Comparison of ENCODE assay signal across 1 cellular context in the genomic region with DNA sequence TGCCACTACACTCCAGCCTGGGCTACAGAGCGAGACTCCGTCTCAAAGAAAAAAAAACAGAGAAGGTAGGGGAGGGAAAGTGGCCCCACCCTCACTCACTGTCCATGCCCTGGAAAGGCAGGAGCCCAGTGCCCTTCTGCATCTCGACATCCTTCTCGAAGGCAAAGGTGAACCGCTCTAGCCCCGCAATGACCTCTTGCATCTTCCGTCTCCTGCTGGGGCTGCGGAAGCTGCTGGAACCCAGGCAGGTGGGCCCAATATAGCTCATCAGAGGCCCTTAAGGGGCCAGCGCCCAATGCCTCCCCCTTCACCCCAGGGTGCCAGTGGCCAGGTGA.
TF ChIP-seq lines count a peak whose summit lies in the region.

A gene with protein sequence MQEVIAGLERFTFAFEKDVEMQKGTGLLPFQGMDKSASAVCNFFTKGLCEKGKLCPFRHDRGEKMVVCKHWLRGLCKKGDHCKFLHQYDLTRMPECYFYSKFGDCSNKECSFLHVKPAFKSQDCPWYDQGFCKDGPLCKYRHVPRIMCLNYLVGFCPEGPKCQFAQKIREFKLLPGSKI (minus strand): TSS at position 264 of the 335 bp plus-strand sequence. CDS start 62 bp downstream, at position 202.

TF ChIP-seq in WTC11, 78 proteins besides CTCF, POLR2A, EP300 and RAD21 (continued from another document):
- TF ChIP-seq, protein P1, sequence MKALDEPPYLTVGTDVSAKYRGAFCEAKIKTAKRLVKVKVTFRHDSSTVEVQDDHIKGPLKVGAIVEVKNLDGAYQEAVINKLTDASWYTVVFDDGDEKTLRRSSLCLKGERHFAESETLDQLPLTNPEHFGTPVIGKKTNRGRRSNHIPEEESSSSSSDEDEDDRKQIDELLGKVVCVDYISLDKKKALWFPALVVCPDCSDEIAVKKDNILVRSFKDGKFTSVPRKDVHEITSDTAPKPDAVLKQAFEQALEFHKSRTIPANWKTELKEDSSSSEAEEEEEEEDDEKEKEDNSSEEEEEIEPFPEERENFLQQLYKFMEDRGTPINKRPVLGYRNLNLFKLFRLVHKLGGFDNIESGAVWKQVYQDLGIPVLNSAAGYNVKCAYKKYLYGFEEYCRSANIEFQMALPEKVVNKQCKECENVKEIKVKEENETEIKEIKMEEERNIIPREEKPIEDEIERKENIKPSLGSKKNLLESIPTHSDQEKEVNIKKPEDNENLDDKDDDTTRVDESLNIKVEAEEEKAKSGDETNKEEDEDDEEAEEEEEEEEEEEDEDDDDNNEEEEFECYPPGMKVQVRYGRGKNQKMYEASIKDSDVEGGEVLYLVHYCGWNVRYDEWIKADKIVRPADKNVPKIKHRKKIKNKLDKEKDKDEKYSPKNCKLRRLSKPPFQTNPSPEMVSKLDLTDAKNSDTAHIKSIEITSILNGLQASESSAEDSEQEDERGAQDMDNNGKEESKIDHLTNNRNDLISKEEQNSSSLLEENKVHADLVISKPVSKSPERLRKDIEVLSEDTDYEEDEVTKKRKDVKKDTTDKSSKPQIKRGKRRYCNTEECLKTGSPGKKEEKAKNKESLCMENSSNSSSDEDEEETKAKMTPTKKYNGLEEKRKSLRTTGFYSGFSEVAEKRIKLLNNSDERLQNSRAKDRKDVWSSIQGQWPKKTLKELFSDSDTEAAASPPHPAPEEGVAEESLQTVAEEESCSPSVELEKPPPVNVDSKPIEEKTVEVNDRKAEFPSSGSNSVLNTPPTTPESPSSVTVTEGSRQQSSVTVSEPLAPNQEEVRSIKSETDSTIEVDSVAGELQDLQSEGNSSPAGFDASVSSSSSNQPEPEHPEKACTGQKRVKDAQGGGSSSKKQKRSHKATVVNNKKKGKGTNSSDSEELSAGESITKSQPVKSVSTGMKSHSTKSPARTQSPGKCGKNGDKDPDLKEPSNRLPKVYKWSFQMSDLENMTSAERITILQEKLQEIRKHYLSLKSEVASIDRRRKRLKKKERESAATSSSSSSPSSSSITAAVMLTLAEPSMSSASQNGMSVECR (CRISPR knock-in tag; IDR thresholded peaks at IDR 0.05; ENCODE audit: borderline replicate concordance), result no peak
- TF ChIP-seq, protein P2, sequence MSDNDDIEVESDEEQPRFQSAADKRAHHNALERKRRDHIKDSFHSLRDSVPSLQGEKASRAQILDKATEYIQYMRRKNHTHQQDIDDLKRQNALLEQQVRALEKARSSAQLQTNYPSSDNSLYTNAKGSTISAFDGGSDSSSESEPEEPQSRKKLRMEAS (CRISPR knock-in tag; IDR thresholded peaks at IDR 0.05), result no peak
- TF ChIP-seq, protein P3, sequence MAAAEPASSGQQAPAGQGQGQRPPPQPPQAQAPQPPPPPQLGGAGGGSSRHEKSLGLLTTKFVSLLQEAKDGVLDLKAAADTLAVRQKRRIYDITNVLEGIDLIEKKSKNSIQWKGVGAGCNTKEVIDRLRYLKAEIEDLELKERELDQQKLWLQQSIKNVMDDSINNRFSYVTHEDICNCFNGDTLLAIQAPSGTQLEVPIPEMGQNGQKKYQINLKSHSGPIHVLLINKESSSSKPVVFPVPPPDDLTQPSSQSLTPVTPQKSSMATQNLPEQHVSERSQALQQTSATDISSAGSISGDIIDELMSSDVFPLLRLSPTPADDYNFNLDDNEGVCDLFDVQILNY (CRISPR knock-in tag; IDR thresholded peaks at IDR 0.05), result no peak
- TF ChIP-seq CREB1 (CRISPR knock-in tag; IDR thresholded peaks at IDR 0.05), result no peak
- no peak for TF ChIP-seq GRHL2 (CRISPR knock-in tag; IDR thresholded peaks at IDR 0.05; ENCODE audit: insufficient replicate concordance, severe bottlenecking)
- no peak for TF ChIP-seq SOX15 (CRISPR knock-in tag; IDR thresholded peaks at IDR 0.05)
